8 cellular contexts compared by ENCODE assay signal in genomic region chr11:20194470-20194869, GRCh38. TPM values are rescaled to one million over a fixed set of nuclear protein-coding genes. Genes with fewer than 3 reads are reported as not detected.
"Had no signal": no experiment of that assay in that cellular context is flagged by ENCODE, and none has a peak within 500 bp of the region (broad histone marks: within the 10 kb centered on the region; RNA-seq: fewer than 3 reads in every experiment).

No MANE protein-coding gene starts in this region.

- DNase-seq: IMR-90, KBM-7 had no signal

- H3K4me1 Mint-ChIP-seq: IgD-negative memory B cell had no signal

- ATAC-seq: HepG2, K562 had no signal

- H3K9me3 Mint-ChIP-seq: IgD-negative memory B cell had no signal

- H3K27ac Mint-ChIP-seq: IgD-negative memory B cell had no signal

- H3K4me3 Mint-ChIP-seq: IgD-negative memory B cell had no signal

- H3K4me3 ChIP-seq: K562 had no signal

- H3K36me3 Mint-ChIP-seq: IgD-negative memory B cell had no signal

- H3K27ac ChIP-seq: HL-60 had no signal

RNA-seq across cellular contexts. Expression of gene DBX1, which starts 34.2 kb away (rescaled TPM):
- total RNA-seq: HepG2, HT-29, HT1080, IMR-90, K562 had no signal
- polyA plus RNA-seq: HepG2, IgD-negative memory B cell, IMR-90, K562 had no signal
